ENCODE assay signal across 8 cellular contexts in the genomic region with DNA sequence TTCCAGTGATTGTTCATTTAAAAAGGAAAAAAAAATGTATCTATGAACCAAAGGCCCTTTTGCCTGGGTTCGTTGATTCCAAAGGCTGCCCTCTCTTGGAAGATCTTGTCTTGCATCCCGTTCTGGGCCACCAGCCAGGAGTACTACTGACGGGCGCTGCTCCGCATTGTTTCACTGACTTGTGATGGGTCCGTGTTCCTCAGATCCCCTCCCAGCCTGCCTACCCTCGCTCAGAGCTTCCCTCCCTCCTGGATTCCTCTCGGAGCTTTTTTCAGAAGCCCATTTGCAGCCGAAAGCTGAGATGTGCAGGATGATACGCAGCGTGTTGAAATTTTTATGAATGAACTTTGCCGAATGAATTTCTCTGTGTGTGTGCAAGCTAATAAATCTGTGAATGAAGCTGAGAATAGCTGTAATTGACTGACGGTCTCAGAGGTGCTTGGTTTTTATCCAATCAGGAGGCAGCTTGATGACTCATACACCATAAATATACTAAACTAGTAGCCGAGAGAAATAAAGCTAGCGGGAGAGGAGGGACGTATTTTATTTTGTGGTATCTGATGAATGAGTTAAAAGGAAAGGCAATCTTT. TPM values are rescaled to one million over a fixed set of nuclear protein-coding genes. Genes with fewer than 3 reads are reported as not detected.
A peak's percentile ranks its signal among the peaks of the same experiment; 100 is the strongest.
DNase-seq lines count a peak whose midpoint lies in the region; ATAC-seq and TF ChIP-seq lines count a peak whose summit lies in the region.

A gene with protein sequence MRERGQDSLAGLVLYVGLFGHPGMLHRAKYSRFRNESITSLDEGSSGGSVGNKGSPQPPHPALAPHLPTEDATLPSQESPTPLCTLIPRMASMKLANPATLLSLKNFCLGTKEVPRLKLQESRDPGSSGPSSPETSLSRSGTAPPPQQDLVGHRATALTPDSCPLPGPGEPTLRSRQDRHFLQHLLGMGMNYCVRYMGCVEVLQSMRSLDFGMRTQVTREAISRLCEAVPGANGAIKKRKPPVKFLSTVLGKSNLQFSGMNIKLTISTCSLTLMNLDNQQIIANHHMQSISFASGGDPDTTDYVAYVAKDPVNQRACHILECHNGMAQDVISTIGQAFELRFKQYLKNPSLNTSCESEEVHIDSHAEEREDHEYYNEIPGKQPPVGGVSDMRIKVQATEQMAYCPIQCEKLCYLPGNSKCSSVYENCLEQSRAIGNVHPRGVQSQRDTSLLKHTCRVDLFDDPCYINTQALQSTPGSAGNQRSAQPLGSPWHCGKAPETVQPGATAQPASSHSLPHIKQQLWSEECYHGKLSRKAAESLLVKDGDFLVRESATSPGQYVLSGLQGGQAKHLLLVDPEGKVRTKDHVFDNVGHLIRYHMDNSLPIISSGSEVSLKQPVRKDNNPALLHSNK (minus strand): TSS at position 396 of the 590 bp plus-strand sequence. CDS start 904 bp downstream, outside the sequence.

- no peaks in the 10 kb centered on the region for H4K20me1 ChIP-seq in PC-3 (ENCODE audit: low read length)

- peaks cover 34% of the 10 kb centered on the region for H3K27me3 Mint-ChIP-seq in central memory CD8-positive, alpha-beta T cell

- H3K9me3 ChIP-seq in PC-3 (ENCODE audit: low read length) = no peaks in the 10 kb centered on the region
- no peaks in the 10 kb centered on the region for H3K9me3 ChIP-seq in iPS-18c (ENCODE audit: control insufficient read depth, insufficient read depth, low read length)

- peak within 1 kb of the TSS; percentile 67 for H3K27ac Mint-ChIP-seq in central memory CD8-positive, alpha-beta T cell (ENCODE audit: low read depth)

- peaks cover 33% of the 10 kb centered on the region for H3K4me1 Mint-ChIP-seq in central memory CD8-positive, alpha-beta T cell

- H3K9ac ChIP-seq in PC-3 (ENCODE audit: low read length) = peak within 1 kb of the TSS; percentile 86

- peak; percentile 47 for TF ChIP-seq CTCF in PC-3 (conservative IDR thresholded peaks at IDR 0.05; ENCODE audit: low read depth, low read length)

- intact Hi-C loops in PC-3 (cut with micrococcal nuclease) = loop anchor here (1.0 to 10.0 kb wide), 5 partner anchors 17 to 1181 kb away; no protein-coding TSS in a partner anchor

- peak within 1 kb of the TSS; percentile 81 for H3K4me3 ChIP-seq in PC-3 (ENCODE audit: low read length)
- peak within 1 kb of the TSS; percentile 74 for H3K4me3 ChIP-seq in iPS-18c (ENCODE audit: insufficient read depth, low read depth, low read length)

- peak within 1 kb of the TSS; percentile 97 for H3K4me2 ChIP-seq in PC-3 (ENCODE audit: low read length)

- BruUV-seq in PC-3 (replicated peaks; lab: Mats Ljungman, UMichigan) = no TSS peak

- no peaks in the 10 kb centered on the region for H3K9me3 Mint-ChIP-seq in central memory CD8-positive, alpha-beta T cell

- DNase-seq in NCI-H345 (lab: John Stamatoyannopoulos, UW) = peak; percentile 24
- no peak for DNase-seq in NCI-H345 treated with DMSO at 0.1 percent for 48 hours (lab: John Stamatoyannopoulos, UW; ENCODE audit: unreplicated experiment)
- peak; percentile 75 for DNase-seq in PC-3
- DNase-seq in central memory CD8-positive, alpha-beta T cell (ENCODE audit: low spot score in 2 of 2) = no peak
- DNase-seq in renal cortical epithelial cell (ENCODE audit: low read depth) = peak; percentile 85

- POLR2A ChIA-PET in PC-3 (lab: Charles Lee; ENCODE audit: unreplicated experiment) = interaction anchor here (0.6 kb wide), 3 partner anchors 313 to 1090 kb away, joined by 3 to 5 read pairs (median 4); no protein-coding TSS in a partner anchor

- H3K9me2 ChIP-seq in PC-3 (replicated peaks; ENCODE audit: low read length) = no peaks in the 10 kb centered on the region

- peaks cover 2% of the 10 kb centered on the region for H3K36me3 Mint-ChIP-seq in central memory CD8-positive, alpha-beta T cell (ENCODE audit: insufficient read depth)

- CTCF ChIA-PET in PC-3 (lab: Charles Lee) = interaction anchor here (0.6 to 1.3 kb wide), 4 partner anchors 24 to 1088 kb away, joined by 3 to 10 read pairs (median 4); no protein-coding TSS in a partner anchor

- H3K27me3 ChIP-seq in PC-3 (ENCODE audit: low read length) = no peaks in the 10 kb centered on the region

- peak; percentile 30 for ATAC-seq in HG03342 (IDR thresholded peaks at IDR 0.05; ENCODE audit: unreplicated experiment)
- ATAC-seq in PC-3 = peak; percentile 48
- ATAC-seq in central memory CD8-positive, alpha-beta T cell (replicated peaks; ENCODE audit: extremely low read depth, poor library complexity, severe bottlenecking) = peak; percentile 64
- ATAC-seq in GM19351 (IDR thresholded peaks at IDR 0.05; ENCODE audit: unreplicated experiment) = no peak

- H3K4me3 Mint-ChIP-seq in central memory CD8-positive, alpha-beta T cell = peak within 1 kb of the TSS; percentile 82

- H3K79me2 ChIP-seq in PC-3 (ENCODE audit: low read length) = 0 out of 2 replicates have a peak, but pooled peaks cover 5% of the 10 kb centered on the region

- H3F3A ChIP-seq in PC-3 (ENCODE audit: low read length, unreplicated experiment) = no peaks in the 10 kb centered on the region

- H3K4me1 ChIP-seq in PC-3 (ENCODE audit: insufficient read depth, low read length) = peaks cover 34% of the 10 kb centered on the region

- H3K27ac ChIP-seq in PC-3 (ENCODE audit: low read length) = peak within 1 kb of the TSS; percentile 89

- no peaks in the 10 kb centered on the region for H3K36me3 ChIP-seq in PC-3 (ENCODE audit: low read depth, low read length)

- peak within 1 kb of the TSS; percentile 89 for H2AFZ ChIP-seq in PC-3 (ENCODE audit: low read length)

RNA-seq across cellular contexts. Expression of the gene that starts here (rescaled TPM):
- 2.4 and 4.3 TPM in 2 replicates for total RNA-seq in PC-3 (2014; rRNA removed)
- total RNA-seq in renal cortical epithelial cell = 0.89 and 7.3 TPM in 2 replicates

Comparison
In these comparisons a context has a peak if more than half of its experiments do, and no peak if none do; other contexts are left out.
1. DNase-seq: peak in NCI-H345 (single experiment), PC-3 (single experiment) and renal cortical epithelial cell (single experiment); none in NCI-H345 treated with DMSO at 0.1 percent for 48 hours (single experiment) and central memory CD8-positive, alpha-beta T cell (0 of 2).